Comparison of ENCODE assay signal across 8 cellular contexts in genomic region chrX:133792198-133792953, GRCh38.
DNase-seq lines count a peak whose midpoint lies in the region; ATAC-seq and TF ChIP-seq lines count a peak whose summit lies in the region.

No MANE protein-coding gene starts in this region.

- H3K9me3 ChIP-seq in ectodermal cell (ENCODE audit: control insufficient read depth, low read length), result no peaks in the 10 kb centered on the region

- H3K4me1 ChIP-seq in ectodermal cell (ENCODE audit: control insufficient read depth, insufficient read depth, low read length), result peaks cover 8% of the 10 kb centered on the region

- no peak overlapping the region for H3K4me3 ChIP-seq in ectodermal cell (ENCODE audit: insufficient read depth, low read depth, low read length)

- no peaks in the 10 kb centered on the region for H3K27me3 ChIP-seq in ectodermal cell (ENCODE audit: control insufficient read depth, insufficient read depth, low read length, poor library complexity, severe bottlenecking)

- peak; percentile 47 for DNase-seq in A172 (ENCODE audit: low spot score)
- DNase-seq in NCI-H460 (ENCODE audit: extremely low read depth, low read depth), result peak; percentile 70
- DNase-seq in activated CD4-positive, alpha-beta T cell treated with anti-CD3 and anti-CD28 coated beads, Interleukin-2, amount 50 U/mL, for 4 hours, result peak; percentile 38 to 43
- peak; percentile 70 to 79 for DNase-seq in lung microvascular endothelial cell (ENCODE audit: low read depth in 2 of 2)
- peak; percentile 6 for DNase-seq in stimulated activated CD8-positive, alpha-beta memory T cell treated with anti-CD3 and anti-CD28 coated beads, Interleukin-12 subunit alpha, Interleukin-12 subunit beta, amount 100 ng/mL, for 4 hours (ENCODE audit: low read depth)

- H3K36me3 ChIP-seq in ectodermal cell (ENCODE audit: control insufficient read depth, insufficient read depth, low read length), result no peaks in the 10 kb centered on the region

- TF ChIP-seq POLR2A in GM18505 (IDR thresholded peaks at IDR 0.05; ENCODE audit: borderline replicate concordance, extremely low read depth, insufficient read depth, insufficient read length), result no peak

- ATAC-seq in GM18505 (IDR thresholded peaks at IDR 0.05; ENCODE audit: unreplicated experiment) (peak; percentile 92), HG03135 (IDR thresholded peaks at IDR 0.05; ENCODE audit: unreplicated experiment) (peak; percentile 85)

- 0 to 6% methylated on average over 3 to 7 of the region's 7 CpGs for WGBS in ectodermal cell, 2 experiments

- peak overlapping the region; percentile 60 for H3K27ac ChIP-seq in ectodermal cell (ENCODE audit: insufficient read depth, low read depth, low read length, poor library complexity, severe bottlenecking)

Comparison
In these comparisons a context has a peak if more than half of its experiments do, and no peak if none do; other contexts are left out.
1. DNase-seq: peak in every context shown above with its lines; median percentile 74 in lung microvascular endothelial cell; 70 in NCI-H460; 47 in A172; 40 in activated CD4-positive, alpha-beta T cell treated with anti-CD3 and anti-CD28 coated beads, Interleukin-2, amount 50 U/mL, for 4 hours; 6 in stimulated activated CD8-positive, alpha-beta memory T cell treated with anti-CD3 and anti-CD28 coated beads, Interleukin-12 subunit alpha, Interleukin-12 subunit beta, amount 100 ng/mL, for 4 hours.